28 cellular contexts compared by ENCODE assay signal in genomic region chr1:4105300-4105880, GRCh38.
"Had no signal": no experiment of that assay in that cellular context is flagged by ENCODE, and none has a peak within 500 bp of the region (broad histone marks: within the 10 kb centered on the region; RNA-seq: fewer than 3 reads in every experiment).

No MANE protein-coding gene starts in this region.

- H3K4me3 Mint-ChIP-seq: activated CD4-positive, alpha-beta T cell treated with anti-CD3 and anti-CD28 coated beads, Interleukin-2, amount 10 ng/mL, durations not matched to agents 7 days and 5 days; activated CD8-positive, alpha-beta T cell treated with anti-CD3 and anti-CD28 coated beads for 36 hours; activated naive CD4-positive, alpha-beta T cell treated with anti-CD3 and anti-CD28 coated beads, Interleukin-2, amount 10 ng/mL, durations not matched to agents 7 days and 5 days; activated naive CD8-positive, alpha-beta T cell treated with anti-CD3 and anti-CD28 coated beads, Interleukin-2, amount 10 ng/mL, durations not matched to agents 7 days and 5 days; activated T-cell treated with anti-CD3 and anti-CD28 coated beads, Interleukin-2, amount 50 U/mL, for 4 hours; activated T-helper 17 cell treated with anti-CD3 and anti-CD28 coated beads, Interleukin-2, amount 50 U/mL, for 72 hours; brain; endodermal cell; WTC11 had no signal

- H3K9me3 Mint-ChIP-seq: activated CD4-positive, alpha-beta T cell treated with anti-CD3 and anti-CD28 coated beads, Interleukin-2, amount 10 ng/mL, durations not matched to agents 7 days and 5 days; activated CD8-positive, alpha-beta T cell treated with anti-CD3 and anti-CD28 coated beads for 36 hours; activated naive CD4-positive, alpha-beta T cell treated with anti-CD3 and anti-CD28 coated beads, Interleukin-2, amount 50 U/mL, for 72 hours; activated T-cell treated with anti-CD3 and anti-CD28 coated beads, Interleukin-2, amount 50 U/mL, for 4 hours; activated T-helper 17 cell treated with anti-CD3 and anti-CD28 coated beads, Interleukin-2, amount 50 U/mL, for 72 hours had no signal

- H3K36me3 Mint-ChIP-seq: activated naive CD4-positive, alpha-beta T cell treated with anti-CD3 and anti-CD28 coated beads, Interleukin-2, amount 10 ng/mL, durations not matched to agents 7 days and 5 days; activated naive CD4-positive, alpha-beta T cell treated with anti-CD3 and anti-CD28 coated beads, Interleukin-2, amount 50 U/mL, for 72 hours; activated naive CD8-positive, alpha-beta T cell treated with anti-CD3 and anti-CD28 coated beads, Interleukin-2, amount 10 ng/mL, durations not matched to agents 7 days and 5 days; brain had no signal

- H3K27me3 Mint-ChIP-seq: activated CD4-positive, alpha-beta T cell treated with anti-CD3 and anti-CD28 coated beads, Interleukin-2, amount 10 ng/mL, durations not matched to agents 7 days and 5 days; activated naive CD4-positive, alpha-beta T cell treated with anti-CD3 and anti-CD28 coated beads, Interleukin-2, amount 10 ng/mL, durations not matched to agents 7 days and 5 days; brain had no signal

- DNase-seq: activated CD4-positive, alpha-beta T cell treated with anti-CD3 and anti-CD28 coated beads for 1 hour; activated CD4-positive, alpha-beta T cell treated with anti-CD3 and anti-CD28 coated beads for 4 hours; activated CD4-positive, alpha-beta T cell treated with anti-CD3 and anti-CD28 coated beads, Interleukin-2, amount 10 ng/mL, durations not matched to agents 7 days and 5 days; activated CD4-positive, alpha-beta T cell treated with anti-CD3 and anti-CD28 coated beads, Interleukin-2, amount 50 U/mL, for 4 hours; activated CD8-positive, alpha-beta memory T cell treated with anti-CD3 and anti-CD28 coated beads for 24 hours; activated CD8-positive, alpha-beta T cell treated with anti-CD3 and anti-CD28 coated beads for 36 hours; activated gamma-delta T cell; activated naive CD4-positive, alpha-beta T cell; activated naive CD4-positive, alpha-beta T cell treated with anti-CD3 and anti-CD28 coated beads, Interleukin-2, amount 10 ng/mL, durations not matched to agents 7 days and 5 days; activated naive CD8-positive, alpha-beta T cell treated with anti-CD3 and anti-CD28 coated beads, Interleukin-2, amount 10 ng/mL, durations not matched to agents 7 days and 5 days; activated T-cell treated with anti-CD3 and anti-CD28 coated beads, Interleukin-2, amount 50 U/mL, for 4 hours; central memory CD4-positive, alpha-beta T cell; cerebellar nuclear complex; colonic mucosa; effector CD8-positive, alpha-beta T cell; endodermal cell; foreskin fibroblast; glutamatergic neuron; T-helper 2 cell had no signal

- H3K36me3 ChIP-seq: ascending aorta, breast epithelium, cardiac muscle cell, colonic mucosa had no signal

- H3K4me1 ChIP-seq: ascending aorta, breast epithelium, colonic mucosa had no signal

- H3K27ac ChIP-seq: ascending aorta, breast epithelium, cardiac muscle cell, colonic mucosa, VCaP had no signal

- H3K4me1 Mint-ChIP-seq: activated CD4-positive, alpha-beta T cell treated with anti-CD3 and anti-CD28 coated beads, Interleukin-2, amount 10 ng/mL, durations not matched to agents 7 days and 5 days; activated naive CD4-positive, alpha-beta T cell treated with anti-CD3 and anti-CD28 coated beads, Interleukin-2, amount 10 ng/mL, durations not matched to agents 7 days and 5 days; activated naive CD8-positive, alpha-beta T cell treated with anti-CD3 and anti-CD28 coated beads, Interleukin-2, amount 10 ng/mL, durations not matched to agents 7 days and 5 days; activated T-helper 17 cell treated with anti-CD3 and anti-CD28 coated beads, Interleukin-2, amount 50 U/mL, for 72 hours; endodermal cell; WTC11 had no signal

- H3K27me3 ChIP-seq: ascending aorta, cardiac muscle cell, colonic mucosa had no signal

- H3K9me3 ChIP-seq: ascending aorta, breast epithelium, colonic mucosa had no signal

- ATAC-seq: activated CD8-positive, alpha-beta T cell treated with anti-CD3 and anti-CD28 coated beads for 36 hours; activated naive CD4-positive, alpha-beta T cell treated with anti-CD3 and anti-CD28 coated beads, Interleukin-2, amount 50 U/mL, for 72 hours; activated T-cell treated with anti-CD3 and anti-CD28 coated beads, Interleukin-2, amount 50 U/mL, for 4 hours; activated T-helper 17 cell treated with anti-CD3 and anti-CD28 coated beads, Interleukin-2, amount 50 U/mL, for 72 hours; esophagus mucosa; WTC11 had no signal

- H3K27ac Mint-ChIP-seq: activated CD4-positive, alpha-beta T cell treated with anti-CD3 and anti-CD28 coated beads, Interleukin-2, amount 10 ng/mL, durations not matched to agents 7 days and 5 days; activated CD8-positive, alpha-beta T cell treated with anti-CD3 and anti-CD28 coated beads for 36 hours; activated naive CD4-positive, alpha-beta T cell treated with anti-CD3 and anti-CD28 coated beads, Interleukin-2, amount 10 ng/mL, durations not matched to agents 7 days and 5 days; activated naive CD4-positive, alpha-beta T cell treated with anti-CD3 and anti-CD28 coated beads, Interleukin-2, amount 50 U/mL, for 72 hours; activated naive CD8-positive, alpha-beta T cell treated with anti-CD3 and anti-CD28 coated beads, Interleukin-2, amount 10 ng/mL, durations not matched to agents 7 days and 5 days; activated T-helper 17 cell treated with anti-CD3 and anti-CD28 coated beads, Interleukin-2, amount 50 U/mL, for 72 hours; brain; endodermal cell; WTC11 had no signal

- H3K4me3 ChIP-seq: ascending aorta, breast epithelium, cardiac muscle cell, colonic mucosa had no signal
